In the genomic region with DNA sequence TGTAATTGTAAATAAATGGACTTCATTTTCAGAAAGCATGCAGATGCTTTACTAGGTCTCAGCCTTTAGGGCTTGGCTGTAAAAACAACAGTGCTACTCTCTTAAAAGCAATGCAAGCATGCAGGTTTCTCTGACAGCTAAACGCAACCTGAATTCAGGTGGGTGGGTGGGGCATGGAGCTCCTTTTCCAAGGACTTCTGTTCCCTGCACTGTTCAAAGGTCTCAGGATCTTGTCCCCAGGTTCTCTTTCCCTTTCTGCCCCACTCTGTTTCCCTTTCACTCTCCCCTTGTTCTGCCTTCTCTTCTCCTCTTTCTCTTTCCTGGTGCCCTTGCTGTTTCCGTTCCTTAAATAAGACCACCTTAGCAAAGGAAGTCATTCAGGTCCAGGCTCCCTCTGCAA, we compare ENCODE assay signal across 18 cellular contexts.
DNase-seq lines count a peak whose midpoint lies in the region; ATAC-seq, FAIRE-seq and TF ChIP-seq lines count a peak whose summit lies in the region.
"Had no signal": no experiment of that assay in that cellular context is flagged by ENCODE, and none has a peak within 500 bp of the region (broad histone marks: within the 10 kb centered on the region; RNA-seq: fewer than 3 reads in every experiment).

No MANE protein-coding gene starts in this region.

- H3K27me3 Mint-ChIP-seq in GM23338 (ENCODE audit: insufficient read depth, low read depth, poor library complexity), result no peaks in the 10 kb centered on the region
- H3K27me3 Mint-ChIP-seq in mesothelial cell of epicardium (ENCODE audit: low read depth), result no peaks in the 10 kb centered on the region
- no peaks in the 10 kb centered on the region for H3K27me3 Mint-ChIP-seq in type B pancreatic cell
- H3K27me3 Mint-ChIP-seq: B cell, IgD-negative memory B cell had no signal

- H3K9ac ChIP-seq in kidney (ENCODE audit: low read length in 2 of 2), result no peak overlapping the region
- H3K9ac ChIP-seq: BLaER1 treated with 17β-estradiol and CSF1 and Interleukin-3, amounts not matched to agents 10 nM and 100 nM had no signal

- intact Hi-C loops in kidney (cut with DNase I), result no loop called here

- H3K36me3 Mint-ChIP-seq in GM23338 (ENCODE audit: low read depth), result no peaks in the 10 kb centered on the region
- H3K36me3 Mint-ChIP-seq in mesothelial cell of epicardium, result no peaks in the 10 kb centered on the region
- H3K36me3 Mint-ChIP-seq in type B pancreatic cell, result no peaks in the 10 kb centered on the region
- H3K36me3 Mint-ChIP-seq: CD8-positive, alpha-beta T cell; IgD-negative memory B cell had no signal

- TF ChIP-seq CTCF in GM23338 (conservative IDR thresholded peaks at IDR 0.05; ENCODE audit: low read depth in 2 of 2) (no peak), hepatocyte (IDR thresholded peaks at IDR 0.05; ENCODE audit: poor library complexity) (no peak), mesothelial cell of epicardium (IDR thresholded peaks at IDR 0.05; ENCODE audit: unreplicated experiment) (no peak), type B pancreatic cell (conservative IDR thresholded peaks at IDR 0.05) (no peak), kidney (IDR thresholded peaks at IDR 0.05; ENCODE audit: borderline replicate concordance, extremely low read depth, insufficient read depth) (no peak)

- H3K36me3 ChIP-seq in GM23338 (ENCODE audit: insufficient read depth) (no peaks in the 10 kb centered on the region), hepatocyte (replicated peaks; ENCODE audit: insufficient read depth, low read depth) (no peaks in the 10 kb centered on the region), kidney (ENCODE audit: control insufficient read depth in 1 of 2, insufficient read depth in 2 of 2, low read length in 2 of 2) (no peaks in the 10 kb centered on the region)
- H3K36me3 ChIP-seq: BLaER1 treated with 17β-estradiol and CSF1 and Interleukin-3, amounts not matched to agents 10 nM and 100 nM; HAP-1 had no signal

- H3K4me3 ChIP-seq in GM23338 (no peak overlapping the region), hepatocyte (no peak overlapping the region), kidney (ENCODE audit: low read length in 2 of 2) (no peak overlapping the region)
- H3K4me3 ChIP-seq: BLaER1 treated with 17β-estradiol and CSF1 and Interleukin-3, amounts not matched to agents 10 nM and 100 nM; HAP-1 had no signal

- H3K27ac ChIP-seq in GM23338 (ENCODE audit: low read depth) (no peak overlapping the region), hepatocyte (peak overlapping the region; percentile 33), kidney (ENCODE audit: low read depth in 2 of 2, low read length in 2 of 2) (no peak overlapping the region)
- H3K27ac ChIP-seq: BLaER1 treated with 17β-estradiol and CSF1 and Interleukin-3, amounts not matched to agents 10 nM and 100 nM had no signal

- H3K4me2 ChIP-seq in GM23338, result no peak overlapping the region
- peak overlapping the region; percentile 17 for H3K4me2 ChIP-seq in hepatocyte
- H3K4me2 ChIP-seq: BLaER1 treated with 17β-estradiol and CSF1 and Interleukin-3, amounts not matched to agents 10 nM and 100 nM had no signal

- H2AFZ ChIP-seq in GM23338 (peak overlapping the region; percentile 48; the same call in 1 of the 2 replicates), hepatocyte (no peak overlapping the region)

- H3K4me1 ChIP-seq in GM23338 (ENCODE audit: insufficient read depth) (no peaks in the 10 kb centered on the region), hepatocyte (ENCODE audit: insufficient read depth) (peaks cover 10% of the 10 kb centered on the region), kidney (ENCODE audit: control insufficient read depth in 1 of 2, insufficient read depth in 1 of 2, low read depth in 1 of 2, low read length in 2 of 2) (no peaks in the 10 kb centered on the region)
- H3K4me1 ChIP-seq: BLaER1 treated with 17β-estradiol and CSF1 and Interleukin-3, amounts not matched to agents 10 nM and 100 nM; HAP-1 had no signal

- no peak for FAIRE-seq in kidney (lab: Jason Lieb, UNC)
- FAIRE-seq in GM12892 (lab: Jason Lieb, UNC), result no peak
- FAIRE-seq: GM19239, HepG2 had no signal

- H3K9me3 ChIP-seq in hepatocyte (ENCODE audit: low read depth) (no peaks in the 10 kb centered on the region), kidney (ENCODE audit: control insufficient read depth in 1 of 2, low read length in 2 of 2) (no peaks in the 10 kb centered on the region)
- H3K9me3 ChIP-seq: BLaER1 treated with 17β-estradiol and CSF1 and Interleukin-3, amounts not matched to agents 10 nM and 100 nM; HAP-1 had no signal

- WGBS in hepatocyte (ENCODE audit: low lambda C conversion rate, missing lambda C conversion rate), result 78% methylated on average over 2 of the region's 2 CpGs

- H3K4me1 Mint-ChIP-seq in GM23338 (peaks cover 4% of the 10 kb centered on the region), mesothelial cell of epicardium (peaks cover 47% of the 10 kb centered on the region), type B pancreatic cell (ENCODE audit: unreplicated experiment) (peaks cover 28% of the 10 kb centered on the region)
- H3K4me1 Mint-ChIP-seq: B cell, IgD-negative memory B cell had no signal

- H3K4me3 Mint-ChIP-seq in GM23338, result no peak overlapping the region
- no peak overlapping the region for H3K4me3 Mint-ChIP-seq in mesothelial cell of epicardium
- no peak overlapping the region for H3K4me3 Mint-ChIP-seq in type B pancreatic cell
- H3K4me3 Mint-ChIP-seq: B cell; CD8-positive, alpha-beta T cell had no signal

- H3K27me3 ChIP-seq in GM23338 (ENCODE audit: insufficient read depth), result no peaks in the 10 kb centered on the region
- no peaks in the 10 kb centered on the region for H3K27me3 ChIP-seq in hepatocyte
- H3K27me3 ChIP-seq: BLaER1 treated with 17β-estradiol and CSF1 and Interleukin-3, amounts not matched to agents 10 nM and 100 nM had no signal

- no peak for ATAC-seq in GM23338
- ATAC-seq: CD8-positive, alpha-beta T cell; HepG2 had no signal

- DNase-seq in GM23338 (ENCODE audit: low spot score), result no peak
- DNase-seq in hepatocyte (ENCODE audit: low spot score), result peak; percentile 13
- DNase-seq in mesothelial cell of epicardium (ENCODE audit: low spot score in 2 of 2, unreplicated experiment in 2 of 2), result no peak
- DNase-seq in type B pancreatic cell (ENCODE audit: extremely low spot score, unreplicated experiment), result no peak
- DNase-seq in kidney, result no peak
- DNase-seq in GM12892 (ENCODE audit: insufficient read length), result no peak
- DNase-seq in KG1 (lab: John Stamatoyannopoulos, UW), result no peak
- DNase-seq: 8988T; Calu3; CD8-positive, alpha-beta T cell; DMS79 treated with DMSO at 0.1 percent for 48 hours; GF-D8 had no signal

- TF ChIP-seq POLR2A in GM12892 (IDR thresholded peaks at IDR 0.05; ENCODE audit: low read depth, low read length), result no peak

- H3K79me2 ChIP-seq in GM23338 (replicated peaks; ENCODE audit: insufficient read depth) (no peaks in the 10 kb centered on the region), hepatocyte (no peaks in the 10 kb centered on the region)

- H4K20me1 ChIP-seq in GM23338 (replicated peaks; ENCODE audit: insufficient read depth) (no peaks in the 10 kb centered on the region), hepatocyte (ENCODE audit: insufficient read depth, poor library complexity, severe bottlenecking) (no peaks in the 10 kb centered on the region)
- H4K20me1 ChIP-seq: BLaER1 treated with 17β-estradiol and CSF1 and Interleukin-3, amounts not matched to agents 10 nM and 100 nM had no signal

- H3K9me2 ChIP-seq in GM23338 (ENCODE audit: insufficient read depth) (no peaks in the 10 kb centered on the region), hepatocyte (replicated peaks; ENCODE audit: insufficient read depth) (no peaks in the 10 kb centered on the region)

- H3K9me3 Mint-ChIP-seq in GM23338 (no peaks in the 10 kb centered on the region), mesothelial cell of epicardium (peaks cover 5% of the 10 kb centered on the region), type B pancreatic cell (peaks cover 10% of the 10 kb centered on the region)
- H3K9me3 Mint-ChIP-seq: CD8-positive, alpha-beta T cell had no signal

- no peaks in the 10 kb centered on the region for H3F3A ChIP-seq in GM23338 (replicated peaks; ENCODE audit: low read depth)

- H3K27ac Mint-ChIP-seq in GM23338 (no peak overlapping the region), mesothelial cell of epicardium (peak overlapping the region; percentile 79), type B pancreatic cell (peak overlapping the region; percentile 68)
- H3K27ac Mint-ChIP-seq: B cell; CD8-positive, alpha-beta T cell; IgD-negative memory B cell had no signal

TF ChIP-seq in GM23338, 12 proteins besides CTCF, POLR2A, EP300 and RAD21:
- TF ChIP-seq NANOG (IDR thresholded peaks at IDR 0.05; ENCODE audit: borderline replicate concordance), result no peak
- TF ChIP-seq, protein P1, sequence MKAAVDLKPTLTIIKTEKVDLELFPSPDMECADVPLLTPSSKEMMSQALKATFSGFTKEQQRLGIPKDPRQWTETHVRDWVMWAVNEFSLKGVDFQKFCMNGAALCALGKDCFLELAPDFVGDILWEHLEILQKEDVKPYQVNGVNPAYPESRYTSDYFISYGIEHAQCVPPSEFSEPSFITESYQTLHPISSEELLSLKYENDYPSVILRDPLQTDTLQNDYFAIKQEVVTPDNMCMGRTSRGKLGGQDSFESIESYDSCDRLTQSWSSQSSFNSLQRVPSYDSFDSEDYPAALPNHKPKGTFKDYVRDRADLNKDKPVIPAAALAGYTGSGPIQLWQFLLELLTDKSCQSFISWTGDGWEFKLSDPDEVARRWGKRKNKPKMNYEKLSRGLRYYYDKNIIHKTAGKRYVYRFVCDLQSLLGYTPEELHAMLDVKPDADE (IDR thresholded peaks at IDR 0.05), result no peak
